ENCODE assay signal across 11 cellular contexts in genomic region chr10:108850138-108850854, GRCh38.
DNase-seq lines count a peak whose midpoint lies in the region; ATAC-seq and TF ChIP-seq lines count a peak whose summit lies in the region.
"Had no signal": no experiment of that assay in that cellular context is flagged by ENCODE, and none has a peak within 500 bp of the region (broad histone marks: within the 10 kb centered on the region; RNA-seq: fewer than 3 reads in every experiment).

No MANE protein-coding gene starts in this region.

- peaks cover 4 to 7% of the 10 kb centered on the region in 2 donors for H3K9me3 Mint-ChIP-seq in activated T-cell treated with anti-CD3 and anti-CD28 coated beads, Interleukin-2, amount 50 U/mL, for 72 hours
- peaks cover 3% of the 10 kb centered on the region for H3K9me3 Mint-ChIP-seq in activated T-helper 1 cell treated with anti-CD3 and anti-CD28 coated beads, Interleukin-12 subunit alpha, Interleukin-12 subunit beta, Interleukin-2, Interleukin-4 antibody, amounts not matched to agents 30 ng/mL and 10 ng/mL and 1 ng/mL, durations not matched to agents 14 hours and 24 hours and 36 hours

- ATAC-seq in GM19395 (IDR thresholded peaks at IDR 0.05; ENCODE audit: unreplicated experiment) = peak; percentile 96
- ATAC-seq in HG02938 (IDR thresholded peaks at IDR 0.05; ENCODE audit: unreplicated experiment) = peak; percentile 86
- no peak for ATAC-seq in activated T-cell treated with anti-CD3 and anti-CD28 coated beads, Interleukin-2, amount 50 U/mL, for 72 hours (replicated peaks in 1 of 2)
- ATAC-seq: right cardiac atrium had no signal

- TF ChIP-seq CTCF in MM.1S (IDR thresholded peaks at IDR 0.05; ENCODE audit: low read length) = no peak

- no peaks in the 10 kb centered on the region for H3K4me1 Mint-ChIP-seq in activated T-cell treated with anti-CD3 and anti-CD28 coated beads, Interleukin-2, amount 50 U/mL, for 72 hours (ENCODE audit: low read depth)
- no peaks in the 10 kb centered on the region for H3K4me1 Mint-ChIP-seq in activated T-helper 1 cell treated with anti-CD3 and anti-CD28 coated beads, Interleukin-12 subunit alpha, Interleukin-12 subunit beta, Interleukin-2, Interleukin-4 antibody, amounts not matched to agents 30 ng/mL and 10 ng/mL and 1 ng/mL, durations not matched to agents 14 hours and 24 hours and 36 hours (ENCODE audit: low read depth)
- H3K4me1 Mint-ChIP-seq: brain had no signal

- no peak overlapping the region for H3K4me3 Mint-ChIP-seq in activated T-cell treated with anti-CD3 and anti-CD28 coated beads, Interleukin-2, amount 50 U/mL, for 72 hours
- no peak overlapping the region for H3K4me3 Mint-ChIP-seq in activated T-helper 1 cell treated with anti-CD3 and anti-CD28 coated beads, Interleukin-12 subunit alpha, Interleukin-12 subunit beta, Interleukin-2, Interleukin-4 antibody, amounts not matched to agents 30 ng/mL and 10 ng/mL and 1 ng/mL, durations not matched to agents 14 hours and 24 hours and 36 hours
- H3K4me3 Mint-ChIP-seq: brain had no signal

- no peaks in the 10 kb centered on the region for H3K9me3 ChIP-seq in BLaER1 treated with 17β-estradiol and CSF1 and Interleukin-3, amounts not matched to agents 10 nM and 100 nM (replicated peaks in 1 of 11)
- no peaks in the 10 kb centered on the region for H3K9me3 ChIP-seq in MM.1S (replicated peaks; ENCODE audit: insufficient read depth, low read length)

- H2AFZ ChIP-seq in MM.1S (ENCODE audit: low read length) = no peak overlapping the region

- DNase-seq in MM.1S (peak; percentile 45), superior temporal gyrus (ENCODE audit: extremely low spot score) (no peak)
- DNase-seq in activated T-cell treated with anti-CD3 and anti-CD28 coated beads, Interleukin-2, amount 50 U/mL, for 72 hours = no peak
- no peak for DNase-seq in activated CD4-positive, CD25-positive, alpha-beta regulatory T cell (lab: John Stamatoyannopoulos, UW)
- DNase-seq in activated T-helper 1 cell treated with anti-CD3 and anti-CD28 coated beads, Interleukin-12 subunit alpha, Interleukin-12 subunit beta, Interleukin-2, Interleukin-4 antibody, amounts not matched to agents 30 ng/mL and 10 ng/mL and 1 ng/mL, durations not matched to agents 14 hours and 24 hours and 36 hours (ENCODE audit: low spot score) = no peak
- DNase-seq: right cardiac atrium; stimulated activated CD8-positive, alpha-beta memory T cell treated with anti-CD3 and anti-CD28 coated beads, Interleukin-4, amount 100 ng/mL, for 48 hours had no signal

- no peaks in the 10 kb centered on the region for H3K79me2 ChIP-seq in MM.1S (ENCODE audit: low read length)

- H3K9ac ChIP-seq in BLaER1 treated with 17β-estradiol and CSF1 and Interleukin-3, amounts not matched to agents 10 nM and 100 nM = peak overlapping the region in 1 of 11 experiments; percentile 33; a peak in 3 of 22 replicates
- no peak overlapping the region for H3K9ac ChIP-seq in MM.1S (ENCODE audit: low read length)

- no peaks in the 10 kb centered on the region for H3K27me3 ChIP-seq in BLaER1 treated with 17β-estradiol and CSF1 and Interleukin-3, amounts not matched to agents 10 nM and 100 nM
- H3K27me3 ChIP-seq in MM.1S (replicated peaks; ENCODE audit: insufficient read depth, low read length) = no peaks in the 10 kb centered on the region

- no peak overlapping the region for H3K27ac Mint-ChIP-seq in activated T-cell treated with anti-CD3 and anti-CD28 coated beads, Interleukin-2, amount 50 U/mL, for 72 hours
- H3K27ac Mint-ChIP-seq in activated T-helper 1 cell treated with anti-CD3 and anti-CD28 coated beads, Interleukin-12 subunit alpha, Interleukin-12 subunit beta, Interleukin-2, Interleukin-4 antibody, amounts not matched to agents 30 ng/mL and 10 ng/mL and 1 ng/mL, durations not matched to agents 14 hours and 24 hours and 36 hours = no peak overlapping the region
- H3K27ac Mint-ChIP-seq: brain had no signal

- no peak overlapping the region; a peak in 1 of 20 replicates for H3K4me3 ChIP-seq in BLaER1 treated with 17β-estradiol and CSF1 and Interleukin-3, amounts not matched to agents 10 nM and 100 nM
- H3K4me3 ChIP-seq in MM.1S (ENCODE audit: low read length) = no peak overlapping the region

- no peaks in the 10 kb centered on the region for H3K36me3 ChIP-seq in BLaER1 treated with 17β-estradiol and CSF1 and Interleukin-3, amounts not matched to agents 10 nM and 100 nM
- H3K36me3 ChIP-seq in MM.1S (replicated peaks; ENCODE audit: insufficient read depth, low read length) = no peaks in the 10 kb centered on the region

- no peaks in the 10 kb centered on the region for H3K9me2 ChIP-seq in MM.1S (replicated peaks; ENCODE audit: insufficient read depth, low read length)

- H3K27ac ChIP-seq in BLaER1 treated with 17β-estradiol and CSF1 and Interleukin-3, amounts not matched to agents 10 nM and 100 nM = peak overlapping the region in 9 of 11 experiments; percentile 11 to 72 (median 54); a peak in 16 of 22 replicates
- peak overlapping the region; percentile 16; the same call in 1 of the 2 replicates for H3K27ac ChIP-seq in MM.1S (ENCODE audit: low read length)

- peaks cover 12% of the 10 kb centered on the region; the same call in 1 of the 2 replicates for H3F3A ChIP-seq in MM.1S (ENCODE audit: insufficient read depth, low read length)

- peak overlapping the region; percentile 50 to 85 (median 65) for H3K4me2 ChIP-seq in BLaER1 treated with 17β-estradiol and CSF1 and Interleukin-3, amounts not matched to agents 10 nM and 100 nM
- peak overlapping the region; percentile 30; the same call in 1 of the 2 replicates for H3K4me2 ChIP-seq in MM.1S (ENCODE audit: low read depth, low read length)

- intact Hi-C loops in activated T-helper 1 cell treated with anti-CD3 and anti-CD28 coated beads, Interleukin-12 subunit alpha, Interleukin-12 subunit beta, Interleukin-2, Interleukin-4 antibody, amounts not matched to agents 30 ng/mL and 10 ng/mL and 1 ng/mL, durations not matched to agents 14 hours and 24 hours and 36 hours (cut with micrococcal nuclease) = no loop called here

- H3K4me1 ChIP-seq in BLaER1 treated with 17β-estradiol and CSF1 and Interleukin-3, amounts not matched to agents 10 nM and 100 nM = peaks cover 29 to 50% (median 38%) of the 10 kb centered on the region in 10 experiments
- peaks cover 28% of the 10 kb centered on the region for H3K4me1 ChIP-seq in MM.1S (ENCODE audit: low read length)

- H3K27me3 Mint-ChIP-seq in activated T-cell treated with anti-CD3 and anti-CD28 coated beads, Interleukin-2, amount 50 U/mL, for 72 hours (ENCODE audit: low read depth) = no peaks in the 10 kb centered on the region
- no peaks in the 10 kb centered on the region for H3K27me3 Mint-ChIP-seq in activated T-helper 1 cell treated with anti-CD3 and anti-CD28 coated beads, Interleukin-12 subunit alpha, Interleukin-12 subunit beta, Interleukin-2, Interleukin-4 antibody, amounts not matched to agents 30 ng/mL and 10 ng/mL and 1 ng/mL, durations not matched to agents 14 hours and 24 hours and 36 hours (ENCODE audit: insufficient read depth)
- H3K27me3 Mint-ChIP-seq: brain had no signal

- H4K20me1 ChIP-seq in BLaER1 treated with 17β-estradiol and CSF1 and Interleukin-3, amounts not matched to agents 10 nM and 100 nM = no peaks in the 10 kb centered on the region
- H4K20me1 ChIP-seq in MM.1S (ENCODE audit: insufficient read depth, low read length) = no peaks in the 10 kb centered on the region

- H3K36me3 Mint-ChIP-seq in activated T-cell treated with anti-CD3 and anti-CD28 coated beads, Interleukin-2, amount 50 U/mL, for 72 hours (ENCODE audit: insufficient read depth in 2 of 2) = no peaks in the 10 kb centered on the region
- no peaks in the 10 kb centered on the region for H3K36me3 Mint-ChIP-seq in activated T-helper 1 cell treated with anti-CD3 and anti-CD28 coated beads, Interleukin-12 subunit alpha, Interleukin-12 subunit beta, Interleukin-2, Interleukin-4 antibody, amounts not matched to agents 30 ng/mL and 10 ng/mL and 1 ng/mL, durations not matched to agents 14 hours and 24 hours and 36 hours (ENCODE audit: low read depth)
- H3K36me3 Mint-ChIP-seq: brain had no signal

Comparison
In these comparisons a context has a peak if more than half of its experiments do, and no peak if none do; other contexts are left out.
1. ATAC-seq: peak in GM19395 (single experiment) and HG02938 (single experiment); none in activated T-cell treated with anti-CD3 and anti-CD28 coated beads, Interleukin-2, amount 50 U/mL, for 72 hours (0 of 2).